ENCODE assay signal across 9 cellular contexts in the genomic region with DNA sequence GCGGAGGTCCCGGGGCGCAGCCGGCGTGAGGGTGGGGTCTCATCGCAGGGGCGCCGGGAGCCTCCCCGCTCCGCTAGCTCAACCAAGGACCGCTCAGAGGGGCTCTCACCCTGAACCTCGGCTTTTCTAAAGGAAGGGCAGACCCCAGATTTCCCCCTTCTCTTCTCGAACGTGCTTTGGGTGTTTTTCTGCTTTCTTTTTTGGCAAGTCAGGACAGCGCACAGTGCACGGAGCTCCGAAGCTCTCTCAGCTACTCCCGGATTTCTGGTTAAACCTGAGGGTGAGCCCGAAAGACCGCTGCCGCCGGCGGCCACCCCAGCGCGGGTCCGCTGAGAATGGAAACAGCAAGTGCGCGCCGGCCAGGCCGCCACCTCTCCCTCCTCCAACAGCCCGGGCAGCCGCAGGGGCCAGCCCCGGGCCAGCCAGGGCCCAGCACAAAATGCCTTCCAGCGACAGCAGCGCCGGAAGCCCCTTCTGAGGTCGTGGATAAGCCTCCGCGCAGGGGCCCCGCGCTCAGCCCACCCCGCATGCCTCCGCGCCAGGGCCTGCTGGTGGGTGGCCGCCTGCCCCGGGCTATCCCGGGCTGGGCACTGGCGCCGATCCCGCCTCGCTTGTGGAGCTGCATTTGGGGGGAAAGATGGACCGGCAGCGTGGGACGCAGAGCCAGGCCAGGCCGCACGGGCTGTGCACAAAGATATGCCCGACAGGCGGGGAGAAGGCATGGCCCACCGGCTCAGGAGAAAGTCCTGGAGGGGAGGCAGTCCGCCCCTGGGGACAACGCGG. TPM values are rescaled to one million over a fixed set of nuclear protein-coding genes. Genes with fewer than 3 reads are reported as not detected.
DNase-seq lines count a peak whose midpoint lies in the region; ATAC-seq and TF ChIP-seq lines count a peak whose summit lies in the region.
"Had no signal": no experiment of that assay in that cellular context is flagged by ENCODE, and none has a peak within 500 bp of the region (broad histone marks: within the 10 kb centered on the region; RNA-seq: fewer than 3 reads in every experiment).

No MANE protein-coding gene starts in this region.

- H3K4me1 Mint-ChIP-seq in activated T-helper 2 cell treated with anti-CD3 and anti-CD28 coated beads, Interferon-gamma antibody, Interleukin-2, Interleukin-4, amounts not matched to agents 10 μg/mL and 5 μg/mL and 100 μg/mL, durations not matched to agents 14 hours and 24 hours and 36 hours (ENCODE audit: low read depth) = peaks cover 7% of the 10 kb centered on the region

- TF ChIP-seq CTCF in GM12864 (IDR thresholded peaks at IDR 0.05; ENCODE audit: low read depth, low read length, missing control alignments) = no peak
- TF ChIP-seq CTCF in GM10248 (IDR thresholded peaks at IDR 0.05; ENCODE audit: control extremely low read depth, extremely low read depth, low read depth, missing control alignments) = no peak

- peak; percentile 44 to 51 for ATAC-seq in right cardiac atrium
- no peak for ATAC-seq in HG03108 (IDR thresholded peaks at IDR 0.05; ENCODE audit: unreplicated experiment)

- H3K9me3 Mint-ChIP-seq in activated T-helper 2 cell treated with anti-CD3 and anti-CD28 coated beads, Interferon-gamma antibody, Interleukin-2, Interleukin-4, amounts not matched to agents 10 μg/mL and 5 μg/mL and 100 μg/mL, durations not matched to agents 14 hours and 24 hours and 36 hours = no peaks in the 10 kb centered on the region

- CTCF ChIA-PET in GM10248 (lab: Yijun Ruan, JAX) = interaction anchor here (1.0 kb wide), 1 partner anchor 16 kb away, joined by 3 read pairs; no protein-coding TSS in a partner anchor

- POLR2A ChIA-PET in GM10248 (lab: Yijun Ruan, JAX) = no interaction called here

- H3K27ac Mint-ChIP-seq in activated T-helper 2 cell treated with anti-CD3 and anti-CD28 coated beads, Interferon-gamma antibody, Interleukin-2, Interleukin-4, amounts not matched to agents 10 μg/mL and 5 μg/mL and 100 μg/mL, durations not matched to agents 14 hours and 24 hours and 36 hours = no peak overlapping the region

- H3K4me1 ChIP-seq in right cardiac atrium (ENCODE audit: control insufficient read depth, insufficient read depth, low read length) = no peaks in the 10 kb centered on the region

- H3K4me3 ChIP-seq in GM12864 (ENCODE audit: low read depth, low read length) (peak overlapping the region; percentile 30), right cardiac atrium (ENCODE audit: low read length) (peak overlapping the region; percentile 52)

- intact Hi-C loops in activated T-helper 2 cell treated with anti-CD3 and anti-CD28 coated beads, Interferon-gamma antibody, Interleukin-2, Interleukin-4, amounts not matched to agents 10 μg/mL and 5 μg/mL and 100 μg/mL, durations not matched to agents 14 hours and 24 hours and 36 hours (cut with micrococcal nuclease) = no loop called here
- intact Hi-C loops in right cardiac atrium (cut with DNase I) = no loop called here

- no peaks in the 10 kb centered on the region for H3K27me3 ChIP-seq in right cardiac atrium (ENCODE audit: control insufficient read depth, insufficient read depth)

- no peak overlapping the region for H3K27ac ChIP-seq in right cardiac atrium (ENCODE audit: low read length)

- H3K4me3 Mint-ChIP-seq in activated T-helper 2 cell treated with anti-CD3 and anti-CD28 coated beads, Interferon-gamma antibody, Interleukin-2, Interleukin-4, amounts not matched to agents 10 μg/mL and 5 μg/mL and 100 μg/mL, durations not matched to agents 14 hours and 24 hours and 36 hours (ENCODE audit: low read depth) = peak overlapping the region; percentile 78

- DNase-seq in GM12864 (ENCODE audit: low read depth) = no peak
- DNase-seq in activated T-helper 2 cell treated with anti-CD3 and anti-CD28 coated beads, Interferon-gamma antibody, Interleukin-2, Interleukin-4, amounts not matched to agents 10 μg/mL and 5 μg/mL and 100 μg/mL, durations not matched to agents 14 hours and 24 hours and 36 hours (ENCODE audit: low spot score) = no peak
- peak in 2 of 3 donors; percentile 62 for DNase-seq in right cardiac atrium
- peak; percentile 86 for DNase-seq in retina
- DNase-seq in SW 1271 (lab: John Stamatoyannopoulos, UW) = no peak
- no peak for DNase-seq in SIG-M5 treated with dmso at 0.1 percent for 504 hours (lab: John Stamatoyannopoulos, UW; ENCODE audit: unreplicated experiment)
- DNase-seq in GM10248 (ENCODE audit: extremely low spot score) = no peak

- 4% methylated on average over 62 of the region's 62 CpGs for WGBS in right cardiac atrium

- H3K27me3 Mint-ChIP-seq in activated T-helper 2 cell treated with anti-CD3 and anti-CD28 coated beads, Interferon-gamma antibody, Interleukin-2, Interleukin-4, amounts not matched to agents 10 μg/mL and 5 μg/mL and 100 μg/mL, durations not matched to agents 14 hours and 24 hours and 36 hours (ENCODE audit: low read depth) = peaks cover 31% of the 10 kb centered on the region

- no peaks in the 10 kb centered on the region for H3K9me3 ChIP-seq in right cardiac atrium (ENCODE audit: control insufficient read depth, low read length)

- H3K36me3 Mint-ChIP-seq in activated T-helper 2 cell treated with anti-CD3 and anti-CD28 coated beads, Interferon-gamma antibody, Interleukin-2, Interleukin-4, amounts not matched to agents 10 μg/mL and 5 μg/mL and 100 μg/mL, durations not matched to agents 14 hours and 24 hours and 36 hours (ENCODE audit: low read depth) = peaks cover 11% of the 10 kb centered on the region

RNA-seq across cellular contexts. Expression of gene OCA2, which starts 8.2 kb away (rescaled TPM):
- not detected in 2 replicates for total RNA-seq in activated T-helper 2 cell treated with anti-CD3 and anti-CD28 coated beads, Interferon-gamma antibody, Interleukin-2, Interleukin-4, amounts not matched to agents 10 μg/mL and 5 μg/mL and 100 μg/mL, durations not matched to agents 14 hours and 24 hours and 36 hours
- 1 to 10 TPM in 1 of 4 donors, under 1 TPM in 3; 0.45 to 1.2 (median 0.61) TPM for total RNA-seq in right cardiac atrium
- polyA plus RNA-seq in right cardiac atrium = 0.29 TPM
- total RNA-seq: dermis microvascular lymphatic vessel endothelial cell had no signal

Comparison
In these comparisons a context has a peak if more than half of its experiments do, and no peak if none do; other contexts are left out.
1. DNase-seq: peak in right cardiac atrium (2 of 3) and retina (single experiment); none in GM12864 (single experiment), activated T-helper 2 cell treated with anti-CD3 and anti-CD28 coated beads, Interferon-gamma antibody, Interleukin-2, Interleukin-4, amounts not matched to agents 10 μg/mL and 5 μg/mL and 100 μg/mL, durations not matched to agents 14 hours and 24 hours and 36 hours (single experiment), SW 1271 (0 of 2), SIG-M5 treated with dmso at 0.1 percent for 504 hours (single experiment) and GM10248 (single experiment).